In the genomic region with DNA sequence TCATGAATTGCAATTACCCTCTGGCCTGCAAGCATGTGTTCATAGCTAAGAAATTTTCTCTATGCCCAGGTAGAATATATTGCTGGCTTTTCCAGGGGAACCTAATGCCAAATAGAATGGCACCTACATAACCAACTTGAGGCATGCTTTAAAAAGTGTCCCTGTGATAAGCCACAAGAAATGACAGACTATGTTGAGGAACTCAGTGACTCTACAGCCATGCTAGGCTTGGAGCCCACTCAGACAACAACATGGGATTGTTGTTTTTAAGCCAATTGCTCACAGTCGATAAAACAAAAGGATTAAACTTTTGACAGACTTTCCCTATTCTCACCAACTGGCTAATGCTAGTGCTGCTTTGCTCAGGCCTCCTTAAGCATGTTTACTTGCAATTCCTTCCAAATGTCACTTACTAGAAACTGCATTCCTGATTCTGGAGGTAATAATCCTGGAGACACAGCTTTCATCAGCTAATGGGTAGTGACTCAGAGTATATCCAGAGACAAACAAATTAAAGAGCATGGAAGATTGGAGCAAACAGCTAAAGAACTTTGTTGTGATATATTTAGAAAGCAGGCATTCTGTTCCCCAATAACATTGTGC, we compare ENCODE assay signal across 19 cellular contexts.
DNase-seq lines count a peak whose midpoint lies in the region; ATAC-seq and TF ChIP-seq lines count a peak whose summit lies in the region.
"Had no signal": no experiment of that assay in that cellular context is flagged by ENCODE, and none has a peak within 500 bp of the region (broad histone marks: within the 10 kb centered on the region; RNA-seq: fewer than 3 reads in every experiment).

No MANE protein-coding gene starts in this region.

- H3K4me3 ChIP-seq in AG10803 (ENCODE audit: low read length) (no peak overlapping the region), mesendoderm (ENCODE audit: low read length) (no peak overlapping the region)
- H3K4me3 ChIP-seq: PC-9, upper lobe of right lung had no signal

- no peak overlapping the region for H3K23ac ChIP-seq in mesendoderm (ENCODE audit: low read length)

- H3K9ac ChIP-seq in mesendoderm (ENCODE audit: low read length) = no peak overlapping the region

- DNase-seq in AG10803 (ENCODE audit: low read depth) (peak; percentile 81), HFFc6 (peak; percentile 73), dedifferentiated amniotic fluid mesenchymal stem cell (ENCODE audit: extremely low spot score) (peak; percentile 51), mesendoderm (peak; percentile 19), NCI-H1694 treated with DMSO at 0.1 percent for 48 hours (lab: John Stamatoyannopoulos, UW) (no peak)
- DNase-seq: activated CD8-positive, alpha-beta memory T cell treated with anti-CD3 and anti-CD28 coated beads, Interleukin-2, amount 50 U/mL, for 48 hours; activated naive CD4-positive, alpha-beta T cell treated with anti-CD3 and anti-CD28 coated beads for 36 hours; caudate nucleus; Karpas-422; left colon; natural killer cell; NCI-H1930; NCI-H524 treated with DMSO at 0.1 percent for 48 hours; PC-9; stimulated activated CD4-positive, alpha-beta T cell treated with anti-CD3 and anti-CD28 coated beads, Interleukin-2, amount 100 ng/mL, for 48 hours; upper lobe of right lung had no signal

- H3K27ac Mint-ChIP-seq in HFFc6 = peak overlapping the region; percentile 78
- H3K27ac Mint-ChIP-seq: activated naive CD4-positive, alpha-beta T cell treated with anti-CD3 and anti-CD28 coated beads for 36 hours; natural killer cell had no signal

- H3K4me3 Mint-ChIP-seq in HFFc6 = peak overlapping the region; percentile 20; the same call in 1 of the 2 replicates
- H3K4me3 Mint-ChIP-seq: activated naive CD4-positive, alpha-beta T cell treated with anti-CD3 and anti-CD28 coated beads for 36 hours; natural killer cell had no signal

- no peak overlapping the region for H3K27ac ChIP-seq in mesendoderm (ENCODE audit: low read depth, low read length)
- H3K27ac ChIP-seq: PC-9, upper lobe of right lung had no signal

- TF ChIP-seq CTCF in AG10803 (conservative IDR thresholded peaks at IDR 0.05; ENCODE audit: low read length) (no peak), HFFc6 (IDR thresholded peaks at IDR 0.05) (no peak)

- no peak overlapping the region for H2BK120ac ChIP-seq in mesendoderm (ENCODE audit: low read depth, low read length)

- H3K27me3 ChIP-seq in mesendoderm (ENCODE audit: insufficient read depth, low read length, poor library complexity) = no peaks in the 10 kb centered on the region
- H3K27me3 ChIP-seq: upper lobe of right lung had no signal

- no peaks in the 10 kb centered on the region for H3K27me3 Mint-ChIP-seq in HFFc6 (ENCODE audit: insufficient read depth)

- no peak overlapping the region for H3K18ac ChIP-seq in mesendoderm (ENCODE audit: low read length)

- no peak overlapping the region for H3K4ac ChIP-seq in mesendoderm (ENCODE audit: low read depth, low read length)

- WGBS in mesendoderm (ENCODE audit: extremely low coverage, insufficient coverage, low lambda C conversion rate) = no CpG with 5 or more reads among the region's 1 CpG

- H3K79me1 ChIP-seq in mesendoderm (ENCODE audit: low read length) = no peaks in the 10 kb centered on the region

- peaks cover 80% of the 10 kb centered on the region for H3K4me1 Mint-ChIP-seq in HFFc6 (ENCODE audit: low read depth)
- H3K4me1 Mint-ChIP-seq: natural killer cell had no signal

- no peak overlapping the region for H3K56ac ChIP-seq in mesendoderm (ENCODE audit: low read length)

- no peak overlapping the region for H2BK5ac ChIP-seq in mesendoderm (ENCODE audit: low read length)

- H3K4me2 ChIP-seq in mesendoderm (ENCODE audit: low read length) = no peak overlapping the region
- H3K4me2 ChIP-seq: PC-9 had no signal

- no peaks in the 10 kb centered on the region for H3K79me2 ChIP-seq in mesendoderm (ENCODE audit: control insufficient read depth, insufficient read depth, low read length)

- H3K9me3 Mint-ChIP-seq in HFFc6 = peaks cover 3% of the 10 kb centered on the region; the same call in 1 of the 2 replicates

- no peaks in the 10 kb centered on the region for H3K4me1 ChIP-seq in mesendoderm (ENCODE audit: control insufficient read depth, low read depth, low read length)
- H3K4me1 ChIP-seq: upper lobe of right lung had no signal

- H2BK15ac ChIP-seq in mesendoderm (replicated peaks; ENCODE audit: low read depth) = no peak overlapping the region

- H3K36me3 Mint-ChIP-seq in HFFc6 (ENCODE audit: low read depth) = peaks cover 11% of the 10 kb centered on the region
- H3K36me3 Mint-ChIP-seq: natural killer cell had no signal

- no peak for ATAC-seq in HG02678 (IDR thresholded peaks at IDR 0.05; ENCODE audit: unreplicated experiment)
- ATAC-seq in GM19397 (IDR thresholded peaks at IDR 0.05; ENCODE audit: unreplicated experiment) = no peak
- ATAC-seq in HG02763 (IDR thresholded peaks at IDR 0.05; ENCODE audit: unreplicated experiment) = no peak
- ATAC-seq: left colon, natural killer cell, upper lobe of right lung had no signal

- no peak overlapping the region for H2AK5ac ChIP-seq in mesendoderm (ENCODE audit: low read length)

- H4K8ac ChIP-seq in mesendoderm (ENCODE audit: low read depth, low read length) = no peak overlapping the region

- no peaks in the 10 kb centered on the region for H3K36me3 ChIP-seq in mesendoderm (ENCODE audit: control insufficient read depth, insufficient read depth, low read length)
- H3K36me3 ChIP-seq: upper lobe of right lung had no signal

- H4K5ac ChIP-seq in mesendoderm (ENCODE audit: low read length) = no peak overlapping the region
